Comparison of ENCODE assay signal across 15 cellular contexts in genomic region chr12:110844551-110845395, GRCh38. TPM values are rescaled to one million over a fixed set of nuclear protein-coding genes. Genes with fewer than 3 reads are reported as not detected.
A peak's percentile ranks its signal among the peaks of the same experiment; 100 is the strongest.
DNase-seq lines count a peak whose midpoint lies in the region; TF ChIP-seq lines count a peak whose summit lies in the region.
"Had no signal": no experiment of that assay in that cellular context is flagged by ENCODE, and none has a peak within 500 bp of the region (broad histone marks: within the 10 kb centered on the region; RNA-seq: fewer than 3 reads in every experiment).

No MANE protein-coding gene starts in this region.

- H3K27me3 ChIP-seq in right atrium auricular region (no peaks in the 10 kb centered on the region), stomach (peaks cover 0 to 35% (median 24%) of the 10 kb centered on the region in 3 donors)
- peaks cover 12% of the 10 kb centered on the region for H3K27me3 ChIP-seq in CD4-positive, alpha-beta memory T cell (ENCODE audit: insufficient read depth, low read length)
- H3K27me3 ChIP-seq: sigmoid colon had no signal

- H3K9me3 ChIP-seq in right atrium auricular region: no peaks in the 10 kb centered on the region
- H3K9me3 ChIP-seq in stomach: no peaks in the 10 kb centered on the region
- no peaks in the 10 kb centered on the region for H3K9me3 ChIP-seq in CD4-positive, alpha-beta memory T cell (ENCODE audit: control insufficient read depth in 1 of 2, low read length in 2 of 2)
- H3K9me3 ChIP-seq: sigmoid colon, tibial artery had no signal

- CTCF ChIA-PET in HEK293T (lab: Yijun Ruan, JAX): interaction anchor here (0.6 kb wide), 1 partner anchor 11 kb away, joined by 8 read pairs; no protein-coding TSS in a partner anchor
- CTCF ChIA-PET in CD4-positive, alpha-beta memory T cell (lab: Charles Lee; ENCODE audit: partially characterized antibody): no interaction called here

- TF ChIP-seq POLR2A in stomach (IDR thresholded peaks at IDR 0.05): no peak

- POLR2A ChIA-PET in HEK293T (lab: Yijun Ruan, JAX): no interaction called here
- POLR2A ChIA-PET in CD4-positive, alpha-beta memory T cell (lab: Charles Lee; ENCODE audit: partially characterized antibody): no interaction called here

- no peak overlapping the region for H3K27ac Mint-ChIP-seq in CD4-positive, alpha-beta memory T cell
- H3K27ac Mint-ChIP-seq: activated CD8-positive, alpha-beta memory T cell treated with anti-CD3 and anti-CD28 coated beads, Interleukin-2, amount 10 ng/mL, durations not matched to agents 7 days and 5 days; activated naive CD8-positive, alpha-beta T cell treated with anti-CD3 and anti-CD28 coated beads, Interleukin-2, amount 10 ng/mL, durations not matched to agents 7 days and 5 days; effector memory CD8-positive, alpha-beta T cell had no signal

- intact Hi-C loops in stomach (cut with DNase I; ENCODE audit: low total_unique reads): no loop called here
- intact Hi-C loops in CD4-positive, alpha-beta memory T cell (cut with micrococcal nuclease): no loop called here

- peak; percentile 80 for DNase-seq in AG08395 (ENCODE audit: low spot score)
- peak; percentile 61 for DNase-seq in NCI-H1694 (lab: John Stamatoyannopoulos, UW)
- DNase-seq in cardiac fibroblast (ENCODE audit: low read depth in 2 of 2): peak; percentile 12 to 74
- DNase-seq in right atrium auricular region (ENCODE audit: low spot score): no peak
- no peak for DNase-seq in stomach
- no peak for DNase-seq in HEK293T (ENCODE audit: extremely low spot score)
- no peak for DNase-seq in CD4-positive, alpha-beta memory T cell
- DNase-seq in activated T-cell treated with anti-CD3 and anti-CD28 coated beads, Interleukin-2, amount 50 U/mL, for 48 hours: no peak
- DNase-seq: activated CD8-positive, alpha-beta memory T cell treated with anti-CD3 and anti-CD28 coated beads, Interleukin-2, amount 10 ng/mL, durations not matched to agents 7 days and 5 days; activated naive CD8-positive, alpha-beta T cell treated with anti-CD3 and anti-CD28 coated beads, Interleukin-2, amount 10 ng/mL, durations not matched to agents 7 days and 5 days; effector memory CD8-positive, alpha-beta T cell; NCI-H1105 treated with DMSO at 0.1 percent for 48 hours; sigmoid colon had no signal

- H3K36me3 Mint-ChIP-seq in CD4-positive, alpha-beta memory T cell: no peaks in the 10 kb centered on the region
- H3K36me3 Mint-ChIP-seq: activated CD8-positive, alpha-beta memory T cell treated with anti-CD3 and anti-CD28 coated beads, Interleukin-2, amount 10 ng/mL, durations not matched to agents 7 days and 5 days; activated naive CD8-positive, alpha-beta T cell treated with anti-CD3 and anti-CD28 coated beads, Interleukin-2, amount 10 ng/mL, durations not matched to agents 7 days and 5 days had no signal

- peaks cover 16 to 18% of the 10 kb centered on the region in 2 donors for H3K27me3 Mint-ChIP-seq in CD4-positive, alpha-beta memory T cell

- H3K4me3 ChIP-seq in cardiac fibroblast (replicated peaks in 1 of 2; ENCODE audit: low read depth in 2 of 2, low read length in 2 of 2) (no peak overlapping the region), right atrium auricular region (no peak overlapping the region), stomach (no peak overlapping the region)
- H3K4me3 ChIP-seq in CD4-positive, alpha-beta memory T cell (ENCODE audit: low read length in 2 of 2): no peak overlapping the region
- H3K4me3 ChIP-seq: sigmoid colon had no signal

- WGBS in stomach, 5 donors: 56 to 60% (median 58%) methylated on average over 16 of the region's 16 CpGs

- no peaks in the 10 kb centered on the region for H3K9me3 Mint-ChIP-seq in CD4-positive, alpha-beta memory T cell
- H3K9me3 Mint-ChIP-seq: activated naive CD8-positive, alpha-beta T cell treated with anti-CD3 and anti-CD28 coated beads, Interleukin-2, amount 10 ng/mL, durations not matched to agents 7 days and 5 days; effector memory CD8-positive, alpha-beta T cell had no signal

- TF ChIP-seq CTCF in cardiac fibroblast (IDR thresholded peaks at IDR 0.05; ENCODE audit: low read depth, low read length) (no peak), right atrium auricular region (IDR thresholded peaks at IDR 0.05) (no peak), stomach (IDR thresholded peaks at IDR 0.05) (no peak)

- peaks cover 4 to 7% (median 5%) of the 10 kb centered on the region in 4 donors for H3K4me1 Mint-ChIP-seq in CD4-positive, alpha-beta memory T cell

- H3K4me3 Mint-ChIP-seq in CD4-positive, alpha-beta memory T cell: peak overlapping the region in 1 of 8 donors; percentile 38
- H3K4me3 Mint-ChIP-seq: activated CD8-positive, alpha-beta memory T cell treated with anti-CD3 and anti-CD28 coated beads, Interleukin-2, amount 10 ng/mL, durations not matched to agents 7 days and 5 days; activated naive CD8-positive, alpha-beta T cell treated with anti-CD3 and anti-CD28 coated beads, Interleukin-2, amount 10 ng/mL, durations not matched to agents 7 days and 5 days; effector memory CD8-positive, alpha-beta T cell had no signal

- H3K27ac ChIP-seq in right atrium auricular region: peak overlapping the region; percentile 62 to 72
- H3K27ac ChIP-seq in stomach: peak overlapping the region in 2 of 5 donors; percentile 24 to 25
- H3K27ac ChIP-seq in CD4-positive, alpha-beta memory T cell (ENCODE audit: low read depth, low read length): no peak overlapping the region
- H3K27ac ChIP-seq: tibial artery had no signal

- peaks cover 0 to 25% of the 10 kb centered on the region in 2 donors for H3K4me1 ChIP-seq in right atrium auricular region
- peaks cover 0 to 21% (median 10%) of the 10 kb centered on the region in 4 donors for H3K4me1 ChIP-seq in stomach
- peaks cover 4% of the 10 kb centered on the region for H3K4me1 ChIP-seq in CD4-positive, alpha-beta memory T cell (ENCODE audit: insufficient read depth, low read length)

- no peak for TF ChIP-seq EP300 in stomach (IDR thresholded peaks at IDR 0.05)

- no peaks in the 10 kb centered on the region for H3K36me3 ChIP-seq in right atrium auricular region
- no peaks in the 10 kb centered on the region for H3K36me3 ChIP-seq in stomach
- no peaks in the 10 kb centered on the region for H3K36me3 ChIP-seq in CD4-positive, alpha-beta memory T cell (ENCODE audit: insufficient read depth, low read length)
- H3K36me3 ChIP-seq: sigmoid colon, tibial artery had no signal

TF ChIP-seq in HEK293T, 16 proteins besides CTCF, POLR2A, EP300 and RAD21:
- TF ChIP-seq ZNF384 (IDR thresholded peaks at IDR 0.05) (no peak), CTBP1 (IDR thresholded peaks at IDR 0.05; ENCODE audit: borderline replicate concordance) (no peak), SP1 (IDR thresholded peaks at IDR 0.05) (no peak)

RNA-seq across cellular contexts. Expression of gene CCDC63, which starts 2.0 kb away (rescaled TPM):
- not detected for total RNA-seq in right atrium auricular region
- not detected for total RNA-seq in stomach
- not detected for polyA plus RNA-seq in stomach
- not detected for total RNA-seq in CD4-positive, alpha-beta memory T cell
- polyA plus RNA-seq in CD4-positive, alpha-beta memory T cell: not detected
- total RNA-seq: activated CD8-positive, alpha-beta memory T cell treated with anti-CD3 and anti-CD28 coated beads, Interleukin-2, amount 10 ng/mL, durations not matched to agents 7 days and 5 days; activated naive CD8-positive, alpha-beta T cell treated with anti-CD3 and anti-CD28 coated beads, Interleukin-2, amount 10 ng/mL, durations not matched to agents 7 days and 5 days; sigmoid colon had no signal
- polyA plus RNA-seq: BJ, sigmoid colon had no signal

Comparison
In these comparisons a context has a peak if more than half of its experiments do, and no peak if none do; other contexts are left out.
1. DNase-seq: peak in AG08395 (single experiment), NCI-H1694 (single experiment) and cardiac fibroblast (2 of 2); none in right atrium auricular region (single experiment), stomach (single experiment), HEK293T (single experiment), CD4-positive, alpha-beta memory T cell (0 of 5) and activated T-cell treated with anti-CD3 and anti-CD28 coated beads, Interleukin-2, amount 50 U/mL, for 48 hours (0 of 2).